In genomic region chr4:8213121-8213520, GRCh38 we compare ENCODE assay signal across 31 cellular contexts. TPM values are rescaled to one million over a fixed set of nuclear protein-coding genes. Genes with fewer than 3 reads are reported as not detected.
"Had no signal": no experiment of that assay in that cellular context is flagged by ENCODE, and none has a peak within 500 bp of the region (broad histone marks: within the 10 kb centered on the region; RNA-seq: fewer than 3 reads in every experiment).

No MANE protein-coding gene starts in this region.

- H3K4me1 ChIP-seq: ascending aorta, breast epithelium, colonic mucosa had no signal

- H3K9me3 Mint-ChIP-seq: activated CD8-positive, alpha-beta T cell treated with anti-CD3 and anti-CD28 coated beads for 36 hours; activated naive CD4-positive, alpha-beta T cell treated with anti-CD3 and anti-CD28 coated beads for 36 hours; activated naive CD4-positive, alpha-beta T cell treated with anti-CD3 and anti-CD28 coated beads, Interleukin-2, amount 50 U/mL, for 72 hours; activated naive CD8-positive, alpha-beta T cell treated with anti-CD3 and anti-CD28 coated beads, Interleukin-2, amount 10 ng/mL, durations not matched to agents 7 days and 5 days; activated T-cell treated with anti-CD3 and anti-CD28 coated beads, Interleukin-2, amount 50 U/mL, for 4 hours; activated T-helper 2 cell treated with anti-CD3 and anti-CD28 coated beads, Interferon-gamma antibody, Interleukin-2, Interleukin-4, amounts not matched to agents 10 μg/mL and 5 μg/mL and 100 μg/mL, durations not matched to agents 14 hours and 24 hours and 36 hours; T-cell; T-helper 1 cell treated with Interleukin-12 subunit alpha and Interleukin-12 subunit beta and Interleukin-4 antibody, amounts not matched to agents 30 μg/mL and 1 μg/mL, for 36 hours; T-helper 2 cell treated with Interferon-gamma antibody and Interleukin-4, amounts not matched to agents 5 μg/mL and 100 μg/mL, for 36 hours had no signal

- H2AFZ ChIP-seq: hepatocyte had no signal

- H3K4me2 ChIP-seq: hepatocyte had no signal

- H3K36me3 ChIP-seq: ascending aorta, breast epithelium, cardiac muscle cell, colonic mucosa had no signal

- H3K27me3 Mint-ChIP-seq: activated CD8-positive, alpha-beta T cell treated with anti-CD3 and anti-CD28 coated beads for 36 hours; activated naive CD8-positive, alpha-beta T cell treated with anti-CD3 and anti-CD28 coated beads, Interleukin-2, amount 10 ng/mL, durations not matched to agents 7 days and 5 days; T-cell had no signal

- H3K27ac Mint-ChIP-seq: activated CD8-positive, alpha-beta T cell treated with anti-CD3 and anti-CD28 coated beads for 36 hours; activated naive CD4-positive, alpha-beta T cell treated with anti-CD3 and anti-CD28 coated beads for 36 hours; activated naive CD8-positive, alpha-beta T cell treated with anti-CD3 and anti-CD28 coated beads, Interleukin-2, amount 10 ng/mL, durations not matched to agents 7 days and 5 days; activated T-helper 2 cell treated with anti-CD3 and anti-CD28 coated beads, Interferon-gamma antibody, Interleukin-2, Interleukin-4, amounts not matched to agents 10 μg/mL and 5 μg/mL and 100 μg/mL, durations not matched to agents 14 hours and 24 hours and 36 hours; T-cell; T-helper 1 cell treated with Interleukin-12 subunit alpha and Interleukin-12 subunit beta and Interleukin-4 antibody, amounts not matched to agents 30 μg/mL and 1 μg/mL, for 36 hours; T-helper 2 cell treated with Interferon-gamma antibody and Interleukin-4, amounts not matched to agents 5 μg/mL and 100 μg/mL, for 36 hours had no signal

- H3K27ac ChIP-seq: ascending aorta, breast epithelium, cardiac muscle cell, colonic mucosa, gastroesophageal sphincter, heart right ventricle, hepatocyte had no signal

- DNase-seq: activated CD4-positive, alpha-beta T cell treated with anti-CD3 and anti-CD28 coated beads for 4 hours; activated CD4-positive, alpha-beta T cell treated with anti-CD3 and anti-CD28 coated beads, Interleukin-2, amount 50 U/mL, for 1 hour; activated CD4-positive, alpha-beta T cell treated with anti-CD3 and anti-CD28 coated beads, Interleukin-2, amount 50 U/mL, for 48 hours; activated CD4-positive, CD25-positive, alpha-beta regulatory T cell; activated CD4-positive, CD25-positive, alpha-beta regulatory T cell treated with anti-CD3 and anti-CD28 coated beads, Interleukin-2, amount 50 U/mL, for 72 hours; activated CD8-positive, alpha-beta memory T cell treated with anti-CD3 and anti-CD28 coated beads for 24 hours; activated CD8-positive, alpha-beta T cell treated with anti-CD3 and anti-CD28 coated beads for 36 hours; activated effector memory CD4-positive, alpha-beta T cell treated with anti-CD3 and anti-CD28 coated beads, Interleukin-2, amount 50 U/mL, for 16 hours; activated naive CD4-positive, alpha-beta T cell treated with anti-CD3 and anti-CD28 coated beads for 36 hours; activated naive CD8-positive, alpha-beta T cell treated with anti-CD3 and anti-CD28 coated beads, Interleukin-2, amount 10 ng/mL, durations not matched to agents 7 days and 5 days; activated T-cell treated with anti-CD3 and anti-CD28 coated beads, Interleukin-2, amount 50 U/mL, for 4 hours; central memory CD4-positive, alpha-beta T cell; cerebellar nuclear complex; colonic mucosa; effector CD8-positive, alpha-beta T cell; foreskin melanocyte; heart right ventricle; T-cell; T1000 had no signal

- H3K4me1 Mint-ChIP-seq: activated naive CD8-positive, alpha-beta T cell treated with anti-CD3 and anti-CD28 coated beads, Interleukin-2, amount 10 ng/mL, durations not matched to agents 7 days and 5 days had no signal

- H3K36me3 Mint-ChIP-seq: activated naive CD4-positive, alpha-beta T cell treated with anti-CD3 and anti-CD28 coated beads, Interleukin-2, amount 50 U/mL, for 72 hours; activated naive CD8-positive, alpha-beta T cell treated with anti-CD3 and anti-CD28 coated beads, Interleukin-2, amount 10 ng/mL, durations not matched to agents 7 days and 5 days; brain had no signal

- H3K4me3 ChIP-seq: ascending aorta, breast epithelium, cardiac muscle cell, colonic mucosa, gastroesophageal sphincter, heart right ventricle, hepatocyte had no signal

- ATAC-seq: activated CD8-positive, alpha-beta T cell treated with anti-CD3 and anti-CD28 coated beads for 36 hours; activated T-cell treated with anti-CD3 and anti-CD28 coated beads, Interleukin-2, amount 50 U/mL, for 4 hours; esophagus mucosa; gastroesophageal sphincter; heart right ventricle; T-cell had no signal

- FAIRE-seq: endometrium had no signal

- H3K9me3 ChIP-seq: ascending aorta, breast epithelium, colonic mucosa, gastroesophageal sphincter, heart right ventricle had no signal

- H3K27me3 ChIP-seq: ascending aorta, breast epithelium, cardiac muscle cell, colonic mucosa, gastroesophageal sphincter, heart right ventricle, hepatocyte had no signal

- H3K79me2 ChIP-seq: hepatocyte had no signal

- H3K4me3 Mint-ChIP-seq: activated CD8-positive, alpha-beta T cell treated with anti-CD3 and anti-CD28 coated beads for 36 hours; activated naive CD4-positive, alpha-beta T cell treated with anti-CD3 and anti-CD28 coated beads for 36 hours; activated naive CD8-positive, alpha-beta T cell treated with anti-CD3 and anti-CD28 coated beads, Interleukin-2, amount 10 ng/mL, durations not matched to agents 7 days and 5 days; activated T-cell treated with anti-CD3 and anti-CD28 coated beads, Interleukin-2, amount 50 U/mL, for 4 hours; brain; T-cell; T-helper 1 cell treated with Interleukin-12 subunit alpha and Interleukin-12 subunit beta and Interleukin-4 antibody, amounts not matched to agents 30 μg/mL and 1 μg/mL, for 36 hours; T-helper 2 cell treated with Interferon-gamma antibody and Interleukin-4, amounts not matched to agents 5 μg/mL and 100 μg/mL, for 36 hours had no signal

RNA-seq across cellular contexts. Expression of gene HTRA3, which starts 56.4 kb away (rescaled TPM):
- total RNA-seq: activated naive CD4-positive, alpha-beta T cell treated with anti-CD3 and anti-CD28 coated beads for 36 hours; activated naive CD4-positive, alpha-beta T cell treated with anti-CD3 and anti-CD28 coated beads, Interleukin-2, amount 50 U/mL, for 72 hours; activated naive CD8-positive, alpha-beta T cell treated with anti-CD3 and anti-CD28 coated beads, Interleukin-2, amount 10 ng/mL, durations not matched to agents 7 days and 5 days; activated T-cell treated with anti-CD3 and anti-CD28 coated beads, Interleukin-2, amount 50 U/mL, for 4 hours had no signal
